Comparison of ENCODE assay signal across 8 cellular contexts in genomic region chr12:56469007-56469930, GRCh38. TPM values are rescaled to one million over a fixed set of nuclear protein-coding genes. Genes with fewer than 3 reads are reported as not detected.
DNase-seq lines count a peak whose midpoint lies in the region; ATAC-seq and TF ChIP-seq lines count a peak whose summit lies in the region.

No MANE protein-coding gene starts in this region.

- H3K23ac ChIP-seq in mesenchymal stem cell (ENCODE audit: low read length in 2 of 2) = no peak overlapping the region

- H3K79me1 ChIP-seq in mesenchymal stem cell (replicated peaks; ENCODE audit: low read length, poor library complexity, severe bottlenecking) = peaks cover 19% of the 10 kb centered on the region

- no peak overlapping the region for H2BK5ac ChIP-seq in mesenchymal stem cell (ENCODE audit: low read depth, low read length, poor library complexity, severe bottlenecking)

- H3K4me3 ChIP-seq in OCI-LY7 (ENCODE audit: low read depth, low read length, poor library complexity, severe bottlenecking) (peak overlapping the region; percentile 89), mesenchymal stem cell (ENCODE audit: insufficient read depth in 1 of 2, low read depth in 1 of 2, low read length in 2 of 2) (peak overlapping the region; percentile 64 to 87), upper lobe of left lung (peak overlapping the region; percentile 62 to 80 (median 78))

- BruUV-seq in OCI-LY7 (replicated peaks; lab: Mats Ljungman, UMichigan) = no TSS peak

- H3K27me3 ChIP-seq in mesenchymal stem cell (ENCODE audit: control insufficient read depth in 1 of 2, insufficient read depth in 1 of 2, low read length in 2 of 2) (no peaks in the 10 kb centered on the region), upper lobe of left lung (no peaks in the 10 kb centered on the region)

- no peak for TF ChIP-seq POLR2A in upper lobe of left lung (IDR thresholded peaks at IDR 0.05)

- H3K27ac ChIP-seq in OCI-LY7 (ENCODE audit: low read depth, low read length, poor library complexity, severe bottlenecking) (peak overlapping the region; percentile 76), mesenchymal stem cell (ENCODE audit: low read length, poor library complexity, severe bottlenecking) (no peak overlapping the region), upper lobe of left lung (peak overlapping the region; percentile 74 to 92 (median 88))

- peak overlapping the region; percentile 39 to 90 for H3K4ac ChIP-seq in mesenchymal stem cell (ENCODE audit: low read depth in 1 of 2, low read length in 2 of 2)

- no peak overlapping the region for H3K18ac ChIP-seq in mesenchymal stem cell (ENCODE audit: low read depth in 1 of 2, low read length in 2 of 2)

- POLR2A ChIA-PET in OCI-LY7 (lab: Charles Lee) = interaction anchor here (0.5 to 2.1 kb wide), 4 partner anchors 109 to 369 kb away, joined by 3 to 6 read pairs (median 5); partner anchors contain the start of genes IL23A and STAT2

- H2BK120ac ChIP-seq in mesenchymal stem cell (ENCODE audit: low read depth, low read length) = no peak overlapping the region

- H4K20me1 ChIP-seq in OCI-LY7 (ENCODE audit: insufficient read depth, low read length) = no peaks in the 10 kb centered on the region

- peak overlapping the region in 1 of 2 experiments; percentile 59 for H2BK12ac ChIP-seq in mesenchymal stem cell (ENCODE audit: low read length in 2 of 2)

- peak overlapping the region; percentile 94 for H3K9ac ChIP-seq in mesenchymal stem cell (ENCODE audit: low read length)

- H2AFZ ChIP-seq in OCI-LY7 (ENCODE audit: low read length) (peak overlapping the region; percentile 83; the same call in 1 of the 2 replicates), mesenchymal stem cell (ENCODE audit: low read depth, low read length) (peak overlapping the region; percentile 58)

- peak; percentile 31 for DNase-seq in DMS 273 (lab: John Stamatoyannopoulos, UW; ENCODE audit: unreplicated experiment)
- DNase-seq in DMS 273 treated with DMSO at 0.1 percent for 48 hours (lab: John Stamatoyannopoulos, UW) = no peak
- peak; percentile 26 for DNase-seq in OCI-LY7 (ENCODE audit: low spot score)
- DNase-seq in cerebellar cortex (ENCODE audit: low spot score) = peak; percentile 10
- no peak for DNase-seq in mesenchymal stem cell
- peak in 1 of 2 donors; percentile 26 for DNase-seq in upper lobe of left lung
- DNase-seq in GF-D8 (lab: John Stamatoyannopoulos, UW) = no peak

- intact Hi-C loops in OCI-LY7 (cut with micrococcal nuclease; ENCODE audit: unreplicated experiment) = no loop called here

- no peak for TF ChIP-seq CTCF in OCI-LY7 (conservative IDR thresholded peaks at IDR 0.05; ENCODE audit: low read length)
- no peak for TF ChIP-seq CTCF in upper lobe of left lung (IDR thresholded peaks at IDR 0.05)

- peaks cover 14% of the 10 kb centered on the region for H3K4me1 ChIP-seq in OCI-LY7 (ENCODE audit: insufficient read depth, low read length, poor library complexity, severe bottlenecking)
- peaks cover 8% of the 10 kb centered on the region for H3K4me1 ChIP-seq in mesenchymal stem cell (ENCODE audit: control insufficient read depth, insufficient read depth, low read depth, low read length)
- peaks cover 13 to 26% (median 19%) of the 10 kb centered on the region in 4 donors for H3K4me1 ChIP-seq in upper lobe of left lung

- ATAC-seq in upper lobe of left lung (ENCODE audit: low FRiP score in 2 of 2) (peak; percentile 6 to 20), HG02884 (IDR thresholded peaks at IDR 0.05; ENCODE audit: unreplicated experiment) (no peak)

- H3K36me3 ChIP-seq in OCI-LY7 (ENCODE audit: insufficient read depth, low read length) (peaks cover 45% of the 10 kb centered on the region), mesenchymal stem cell (ENCODE audit: control insufficient read depth in 1 of 2, insufficient read depth in 2 of 2, low read depth in 1 of 2, low read length in 2 of 2) (peaks cover 9 to 32% of the 10 kb centered on the region in 2 experiments), upper lobe of left lung (peaks cover 0 to 5% (median 0%) of the 10 kb centered on the region in 4 donors)

- CTCF ChIA-PET in OCI-LY7 (lab: Charles Lee; ENCODE audit: unreplicated experiment) = interaction anchor here (0.5 to 1.2 kb wide), 4 partner anchors 8 to 262 kb away, joined by 3 read pairs; partner anchors contain the start of gene CNPY2

- WGBS in mesenchymal stem cell = 69% methylated on average over 19 of the region's 19 CpGs
- 36 to 41% methylated on average over 11 to 17 of the region's 19 CpGs for WGBS in upper lobe of left lung, 2 donors

- H4K91ac ChIP-seq in mesenchymal stem cell (ENCODE audit: low read length) = peak overlapping the region; percentile 30

- H3K9me2 ChIP-seq in OCI-LY7 (ENCODE audit: insufficient read depth, low read length) = no peaks in the 10 kb centered on the region

- H4K8ac ChIP-seq in mesenchymal stem cell (ENCODE audit: low read length) = peak overlapping the region; percentile 88

- H3K14ac ChIP-seq in mesenchymal stem cell (ENCODE audit: low read length in 2 of 2) = peak overlapping the region in 1 of 2 experiments; percentile 55

- H3K9me3 ChIP-seq in OCI-LY7 (ENCODE audit: low read length) = no peaks in the 10 kb centered on the region
- no peaks in the 10 kb centered on the region for H3K9me3 ChIP-seq in mesenchymal stem cell (ENCODE audit: control insufficient read depth, low read length)
- no peaks in the 10 kb centered on the region for H3K9me3 ChIP-seq in upper lobe of left lung

- H2AK5ac ChIP-seq in mesenchymal stem cell (ENCODE audit: low read length, severe bottlenecking) = peak overlapping the region; percentile 36

- no peak overlapping the region for H2BK15ac ChIP-seq in mesenchymal stem cell (ENCODE audit: low read depth, poor library complexity, severe bottlenecking)

- no peak for TF ChIP-seq EP300 in upper lobe of left lung (IDR thresholded peaks at IDR 0.05)

- H3K79me2 ChIP-seq in OCI-LY7 (ENCODE audit: insufficient read depth, low read depth, low read length) = peaks cover 30% of the 10 kb centered on the region; the same call in 1 of the 2 replicates

- H3K4me2 ChIP-seq in OCI-LY7 (ENCODE audit: low read length) (peak overlapping the region; percentile 89), mesenchymal stem cell (ENCODE audit: low read length, poor library complexity, severe bottlenecking) (peak overlapping the region; percentile 92)

RNA-seq across cellular contexts. Expression of gene SPRYD4, which starts 0.9 kb away (rescaled TPM):
- 5.3 and 5.9 TPM in 2 replicates for total RNA-seq in OCI-LY7 (2014; rRNA removed; shearing (Covaris generic))
- total RNA-seq in OCI-LY7 (2022) (6.9 and 7.5 TPM in 2 replicates), upper lobe of left lung (1 to 10 TPM; 1.8 to 3.3 (median 3.0) TPM)
- 1.1 TPM for polyA plus RNA-seq in mesenchymal stem cell (2013, experiment 1 of 2)
- polyA plus RNA-seq in mesenchymal stem cell (2013, experiment 2 of 2) = 1.1 TPM

RNA-seq across cellular contexts. Expression of gene MIP, which starts 14.8 kb away (rescaled TPM):
- not detected in 2 replicates for total RNA-seq in OCI-LY7 (2014; rRNA removed; shearing (Covaris generic))
- 0.57 TPM in 1 of 2 replicates, not detected in the other for total RNA-seq in OCI-LY7 (2022)
- polyA plus RNA-seq in mesenchymal stem cell (2013, experiment 1 of 2) = 0.04 TPM
- polyA plus RNA-seq in mesenchymal stem cell (2013, experiment 2 of 2) = 0.04 TPM
- not detected for total RNA-seq in upper lobe of left lung

RNA-seq across cellular contexts. Expression of gene GLS2, which starts 18.7 kb away (rescaled TPM):
- not detected in 2 replicates for total RNA-seq in OCI-LY7 (2014; rRNA removed; shearing (Covaris generic))
- total RNA-seq in OCI-LY7 (2022) (not detected in 2 replicates), upper lobe of left lung (10 to 100 TPM in 1 of 6 donors, 1 to 10 TPM in 5; 2.0 to 11.6 (median 5.0) TPM)
- not detected for polyA plus RNA-seq in mesenchymal stem cell (2013, experiment 1 of 2)
- polyA plus RNA-seq in mesenchymal stem cell (2013, experiment 2 of 2) = not detected

RNA-seq across cellular contexts. Expression of gene TIMELESS, which starts 20.0 kb away (rescaled TPM):
- 44.8 and 46.5 TPM in 2 replicates for total RNA-seq in OCI-LY7 (2014; rRNA removed; shearing (Covaris generic))
- total RNA-seq in OCI-LY7 (2022) (103 and 115 TPM in 2 replicates), upper lobe of left lung (10 to 100 TPM in 2 of 6 donors, 1 to 10 TPM in 4; 5.6 to 14.7 (median 9.5) TPM)
- polyA plus RNA-seq in mesenchymal stem cell (2013, experiment 1 of 2) = 5.6 TPM
- 5.3 TPM for polyA plus RNA-seq in mesenchymal stem cell (2013, experiment 2 of 2)

RNA-seq across cellular contexts. Expression of gene RBMS2, which starts 52.4 kb away (rescaled TPM):
- 0.32 and 2.2 TPM in 2 replicates for total RNA-seq in OCI-LY7 (2014; rRNA removed; shearing (Covaris generic))
- 0.27 and 1.1 TPM in 2 replicates for total RNA-seq in OCI-LY7 (2022)
- polyA plus RNA-seq in mesenchymal stem cell (2013, experiment 1 of 2) = 49.5 TPM
- 48.4 TPM for polyA plus RNA-seq in mesenchymal stem cell (2013, experiment 2 of 2)
- total RNA-seq in upper lobe of left lung = 100 to 1,000 TPM in 1 of 6 donors, 10 to 100 TPM in 5; 43.0 to 113 (median 78.4) TPM

Comparison
In these comparisons a context has a peak if more than half of its experiments do, and no peak if none do; other contexts are left out.
1. DNase-seq: peak in DMS 273 (single experiment), OCI-LY7 (single experiment) and cerebellar cortex (single experiment); none in DMS 273 treated with DMSO at 0.1 percent for 48 hours (single experiment), mesenchymal stem cell (single experiment) and GF-D8 (single experiment).
2. Peak in every context shown above with its lines, with median percentiles within 50 percentile points of each other: H3K4me3 ChIP-seq.